ENCODE assay signal across 15 cellular contexts in the genomic region with DNA sequence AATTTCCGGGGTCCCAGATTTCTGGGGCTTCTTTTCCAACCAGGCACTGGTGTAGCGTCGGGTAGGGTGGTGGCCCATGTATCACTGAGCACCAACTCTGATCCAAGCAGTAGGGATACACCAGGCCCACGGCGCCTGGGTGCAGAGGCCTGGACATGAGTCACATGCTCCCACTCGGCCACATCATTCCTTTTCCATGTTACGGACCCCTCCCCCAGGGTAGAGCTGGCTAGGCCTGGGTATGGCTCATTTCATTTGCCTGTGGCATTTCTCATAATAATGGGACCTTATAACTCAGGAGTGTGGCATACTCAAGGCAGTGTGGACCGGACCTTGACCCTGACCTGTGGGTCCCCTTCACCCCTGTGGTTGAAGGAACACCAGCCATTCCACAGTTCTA. TPM values are rescaled to one million over a fixed set of nuclear protein-coding genes. Genes with fewer than 3 reads are reported as not detected.
"Had no signal": no experiment of that assay in that cellular context is flagged by ENCODE, and none has a peak within 500 bp of the region (broad histone marks: within the 10 kb centered on the region; RNA-seq: fewer than 3 reads in every experiment).

No MANE protein-coding gene starts in this region.

- H3K4me3 ChIP-seq: prostate gland, suprapubic skin had no signal

- H3K27ac ChIP-seq: prostate gland, suprapubic skin had no signal

- H3K36me3 ChIP-seq: prostate gland, suprapubic skin had no signal

- DNase-seq: activated CD4-positive, alpha-beta T cell treated with anti-CD3 and anti-CD28 coated beads for 1 hour; activated CD4-positive, alpha-beta T cell treated with anti-CD3 and anti-CD28 coated beads, Interleukin-2, amount 50 U/mL, for 48 hours; activated naive CD4-positive, alpha-beta T cell; activated naive CD8-positive, alpha-beta T cell treated with anti-CD3 and anti-CD28 coated beads, Interleukin-2, amount 50 U/mL, for 24 hours; central memory CD4-positive, alpha-beta T cell; effector memory CD8-positive, alpha-beta T cell; erythroblast; left colon; mammary epithelial cell; natural killer cell; nucleus accumbens; stimulated activated CD4-positive, alpha-beta T cell treated with anti-CD3 and anti-CD28 coated beads, Interleukin-2, amount 100 ng/mL, for 48 hours; stimulated activated naive CD8-positive, alpha-beta T cell treated with anti-CD3 and anti-CD28 coated beads, Interleukin-15, Interleukin-2, amounts not matched to agents 100 U/mL and 50 U/mL, for 24 hours had no signal

- H3K4me1 ChIP-seq: prostate gland, suprapubic skin had no signal

- H3K9me3 ChIP-seq: prostate gland, suprapubic skin had no signal

RNA-seq across cellular contexts. Expression of gene NDRG4, which starts 18.0 kb away (rescaled TPM):
- total RNA-seq: natural killer cell had no signal
